In the genomic region with DNA sequence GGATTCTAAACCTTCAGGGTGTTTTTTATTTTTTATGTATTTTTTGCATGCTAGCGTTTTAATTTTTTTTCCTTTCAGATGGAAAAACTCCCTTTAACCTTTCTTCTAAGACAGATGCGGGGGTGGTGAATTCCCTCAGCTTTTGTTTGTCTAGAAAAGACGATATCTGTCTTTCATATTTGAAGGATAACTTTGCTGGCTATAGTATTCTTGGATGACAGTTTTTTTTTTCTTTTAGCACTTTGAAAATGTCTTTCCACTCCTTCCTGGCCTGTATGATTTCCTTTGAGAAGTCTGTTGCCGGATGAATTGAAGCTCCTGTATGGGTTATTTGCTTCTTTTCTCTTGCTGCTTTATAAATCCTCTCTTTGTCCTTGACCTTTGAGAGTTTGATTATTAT, we compare ENCODE assay signal across 29 cellular contexts.
DNase-seq lines count a peak whose midpoint lies in the region; ATAC-seq and TF ChIP-seq lines count a peak whose summit lies in the region.
"Had no signal": no experiment of that assay in that cellular context is flagged by ENCODE, and none has a peak within 500 bp of the region (broad histone marks: within the 10 kb centered on the region; RNA-seq: fewer than 3 reads in every experiment).

No MANE protein-coding gene starts in this region.

- H3K4me3 ChIP-seq in HEK293 (ENCODE audit: low read depth, low read length) = no peak overlapping the region
- H3K4me3 ChIP-seq: A549; BLaER1; BLaER1 treated with 17β-estradiol and CSF1 and Interleukin-3, amounts not matched to agents 10 nM and 100 nM had no signal

- no peak overlapping the region for H3K27ac ChIP-seq in HEK293 (ENCODE audit: extremely low read depth, low read depth, low read length)
- H3K27ac ChIP-seq: 22Rv1; A549; BLaER1; BLaER1 treated with 17β-estradiol and CSF1 and Interleukin-3, amounts not matched to agents 10 nM and 100 nM; C4-2B had no signal

- CTCF ChIA-PET in HEK293 (lab: Yijun Ruan, JAX) = no interaction called here

- H3K9me3 ChIP-seq in HEK293 (ENCODE audit: control insufficient read depth, insufficient read depth, low read depth, low read length) = no peaks in the 10 kb centered on the region
- H3K9me3 ChIP-seq: BE2C had no signal

- ATAC-seq in HG03039 (IDR thresholded peaks at IDR 0.05; ENCODE audit: unreplicated experiment) (no peak), GM21737 (IDR thresholded peaks at IDR 0.05; ENCODE audit: unreplicated experiment) (no peak)
- ATAC-seq: A549; CD8-positive, alpha-beta T cell had no signal

- H3K4me1 ChIP-seq in HEK293 (ENCODE audit: control insufficient read depth, insufficient read depth, low read length) = no peaks in the 10 kb centered on the region
- H3K4me1 ChIP-seq: BE2C had no signal

- no peak for TF ChIP-seq CTCF in HEK293 (tag by site-specific recombination; IDR thresholded peaks at IDR 0.05)

- POLR2A ChIA-PET in HEK293 (lab: Yijun Ruan, JAX) = no interaction called here

- no peaks in the 10 kb centered on the region for H3K36me3 ChIP-seq in HEK293 (ENCODE audit: control insufficient read depth in 2 of 2, insufficient read depth in 1 of 2, low read length in 2 of 2)
- H3K36me3 ChIP-seq: BE2C had no signal

- DNase-seq in retina = peak; percentile 2
- DNase-seq: 8988T; ACHN; AML-193; BE2C; C1 segment of cervical spinal cord; Caco-2; Calu3; CD4-positive, alpha-beta memory T cell; CD4-positive, alpha-beta T cell; CD4-positive, CD25-positive, alpha-beta regulatory T cell; CD8-positive, alpha-beta memory T cell; CD8-positive, alpha-beta T cell; COR-L47; DMS 273 treated with DMSO at 0.1 percent for 48 hours; DMS153; DMS53; DMS79; DMS79 treated with DMSO at 0.1 percent for 48 hours; DND-41; EL had no signal

TF ChIP-seq in HEK293, 187 proteins besides CTCF, POLR2A, EP300 and RAD21:
- no peak for TF ChIP-seq ZNF433 (tag by site-specific recombination; IDR thresholded peaks at IDR 0.05; ENCODE audit: low read depth)
- TF ChIP-seq, protein P1, sequence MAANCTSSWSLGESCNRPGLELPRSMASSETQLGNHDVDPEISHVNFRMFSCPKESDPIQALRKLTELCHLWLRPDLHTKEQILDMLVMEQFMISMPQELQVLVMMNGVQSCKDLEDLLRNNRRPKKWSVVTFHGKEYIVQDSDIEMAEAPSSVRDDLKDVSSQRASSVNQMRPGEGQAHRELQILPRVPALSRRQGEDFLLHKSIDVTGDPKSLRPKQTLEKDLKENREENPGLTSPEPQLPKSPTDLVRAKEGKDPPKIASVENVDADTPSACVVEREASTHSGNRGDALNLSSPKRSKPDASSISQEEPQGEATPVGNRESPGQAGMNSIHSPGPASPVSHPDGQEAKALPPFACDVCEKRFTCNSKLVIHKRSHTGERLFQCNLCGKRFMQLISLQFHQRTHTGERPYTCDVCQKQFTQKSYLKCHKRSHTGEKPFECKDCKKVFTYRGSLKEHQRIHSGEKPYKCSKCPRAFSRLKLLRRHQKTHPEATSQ (tag by site-specific recombination; IDR thresholded peaks at IDR 0.05) = no peak
- peak; percentile 92 for TF ChIP-seq SETDB1 (IDR thresholded peaks at IDR 0.05; ENCODE audit: insufficient read length, low read length)
- TF ChIP-seq REPIN1 (tag by site-specific recombination; IDR thresholded peaks at IDR 0.05; ENCODE audit: low read depth) = no peak
- TF ChIP-seq ZNF677 (tag by site-specific recombination; IDR thresholded peaks at IDR 0.05) = 0 out of 2 replicates have a peak, but pooled peaks have one; percentile 38
- TF ChIP-seq, protein P2, sequence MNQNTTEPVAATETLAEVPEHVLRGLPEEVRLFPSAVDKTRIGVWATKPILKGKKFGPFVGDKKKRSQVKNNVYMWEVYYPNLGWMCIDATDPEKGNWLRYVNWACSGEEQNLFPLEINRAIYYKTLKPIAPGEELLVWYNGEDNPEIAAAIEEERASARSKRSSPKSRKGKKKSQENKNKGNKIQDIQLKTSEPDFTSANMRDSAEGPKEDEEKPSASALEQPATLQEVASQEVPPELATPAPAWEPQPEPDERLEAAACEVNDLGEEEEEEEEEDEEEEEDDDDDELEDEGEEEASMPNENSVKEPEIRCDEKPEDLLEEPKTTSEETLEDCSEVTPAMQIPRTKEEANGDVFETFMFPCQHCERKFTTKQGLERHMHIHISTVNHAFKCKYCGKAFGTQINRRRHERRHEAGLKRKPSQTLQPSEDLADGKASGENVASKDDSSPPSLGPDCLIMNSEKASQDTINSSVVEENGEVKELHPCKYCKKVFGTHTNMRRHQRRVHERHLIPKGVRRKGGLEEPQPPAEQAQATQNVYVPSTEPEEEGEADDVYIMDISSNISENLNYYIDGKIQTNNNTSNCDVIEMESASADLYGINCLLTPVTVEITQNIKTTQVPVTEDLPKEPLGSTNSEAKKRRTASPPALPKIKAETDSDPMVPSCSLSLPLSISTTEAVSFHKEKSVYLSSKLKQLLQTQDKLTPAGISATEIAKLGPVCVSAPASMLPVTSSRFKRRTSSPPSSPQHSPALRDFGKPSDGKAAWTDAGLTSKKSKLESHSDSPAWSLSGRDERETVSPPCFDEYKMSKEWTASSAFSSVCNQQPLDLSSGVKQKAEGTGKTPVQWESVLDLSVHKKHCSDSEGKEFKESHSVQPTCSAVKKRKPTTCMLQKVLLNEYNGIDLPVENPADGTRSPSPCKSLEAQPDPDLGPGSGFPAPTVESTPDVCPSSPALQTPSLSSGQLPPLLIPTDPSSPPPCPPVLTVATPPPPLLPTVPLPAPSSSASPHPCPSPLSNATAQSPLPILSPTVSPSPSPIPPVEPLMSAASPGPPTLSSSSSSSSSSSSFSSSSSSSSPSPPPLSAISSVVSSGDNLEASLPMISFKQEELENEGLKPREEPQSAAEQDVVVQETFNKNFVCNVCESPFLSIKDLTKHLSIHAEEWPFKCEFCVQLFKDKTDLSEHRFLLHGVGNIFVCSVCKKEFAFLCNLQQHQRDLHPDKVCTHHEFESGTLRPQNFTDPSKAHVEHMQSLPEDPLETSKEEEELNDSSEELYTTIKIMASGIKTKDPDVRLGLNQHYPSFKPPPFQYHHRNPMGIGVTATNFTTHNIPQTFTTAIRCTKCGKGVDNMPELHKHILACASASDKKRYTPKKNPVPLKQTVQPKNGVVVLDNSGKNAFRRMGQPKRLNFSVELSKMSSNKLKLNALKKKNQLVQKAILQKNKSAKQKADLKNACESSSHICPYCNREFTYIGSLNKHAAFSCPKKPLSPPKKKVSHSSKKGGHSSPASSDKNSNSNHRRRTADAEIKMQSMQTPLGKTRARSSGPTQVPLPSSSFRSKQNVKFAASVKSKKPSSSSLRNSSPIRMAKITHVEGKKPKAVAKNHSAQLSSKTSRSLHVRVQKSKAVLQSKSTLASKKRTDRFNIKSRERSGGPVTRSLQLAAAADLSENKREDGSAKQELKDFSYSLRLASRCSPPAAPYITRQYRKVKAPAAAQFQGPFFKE (tag by site-specific recombination; IDR thresholded peaks at IDR 0.05; ENCODE audit: borderline replicate concordance) = no peak
- TF ChIP-seq, protein P3, sequence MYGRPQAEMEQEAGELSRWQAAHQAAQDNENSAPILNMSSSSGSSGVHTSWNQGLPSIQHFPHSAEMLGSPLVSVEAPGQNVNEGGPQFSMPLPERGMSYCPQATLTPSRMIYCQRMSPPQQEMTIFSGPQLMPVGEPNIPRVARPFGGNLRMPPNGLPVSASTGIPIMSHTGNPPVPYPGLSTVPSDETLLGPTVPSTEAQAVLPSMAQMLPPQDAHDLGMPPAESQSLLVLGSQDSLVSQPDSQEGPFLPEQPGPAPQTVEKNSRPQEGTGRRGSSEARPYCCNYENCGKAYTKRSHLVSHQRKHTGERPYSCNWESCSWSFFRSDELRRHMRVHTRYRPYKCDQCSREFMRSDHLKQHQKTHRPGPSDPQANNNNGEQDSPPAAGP (tag by site-specific recombination; IDR thresholded peaks at IDR 0.05) = no peak
- TF ChIP-seq ZNF311 (tag by site-specific recombination; IDR thresholded peaks at IDR 0.05; ENCODE audit: borderline replicate concordance) = no peak
- 0 out of 2 replicates have a peak, but pooled peaks have one; percentile 50 for TF ChIP-seq TRIM28 (IDR thresholded peaks at IDR 0.05; ENCODE audit: borderline replicate concordance, low read length)
